ENCODE assay signal across 8 cellular contexts in genomic region chr5:175658299-175659145, GRCh38. TPM values are rescaled to one million over a fixed set of nuclear protein-coding genes. Genes with fewer than 3 reads are reported as not detected.
DNase-seq lines count a peak whose midpoint lies in the region; ATAC-seq, FAIRE-seq and TF ChIP-seq lines count a peak whose summit lies in the region.

No MANE protein-coding gene starts in this region.

- peak overlapping the region; percentile 93 for H3K4me3 Mint-ChIP-seq in activated naive CD4-positive, alpha-beta T cell treated with anti-CD3 and anti-CD28 coated beads, Interleukin-2, amount 50 U/mL, for 24 hours

- H3K9me3 ChIP-seq in kidney (ENCODE audit: control insufficient read depth in 1 of 2, low read length in 2 of 2) = no peaks in the 10 kb centered on the region

- H3K27ac ChIP-seq in kidney (ENCODE audit: low read depth in 2 of 2, low read length in 2 of 2) = no peak overlapping the region

- H3K9ac ChIP-seq in kidney (ENCODE audit: low read length in 2 of 2) = no peak overlapping the region

- no peaks in the 10 kb centered on the region for H3K27me3 Mint-ChIP-seq in activated naive CD4-positive, alpha-beta T cell treated with anti-CD3 and anti-CD28 coated beads, Interleukin-2, amount 50 U/mL, for 24 hours

- H3K4me1 Mint-ChIP-seq in activated naive CD4-positive, alpha-beta T cell treated with anti-CD3 and anti-CD28 coated beads, Interleukin-2, amount 50 U/mL, for 24 hours = peaks cover 83% of the 10 kb centered on the region

- intact Hi-C loops in kidney (cut with DNase I) = no loop called here

- ATAC-seq in HG03280 (IDR thresholded peaks at IDR 0.05; ENCODE audit: unreplicated experiment) (no peak), GM21825 (IDR thresholded peaks at IDR 0.05; ENCODE audit: unreplicated experiment) (no peak), HG03045 (IDR thresholded peaks at IDR 0.05; ENCODE audit: unreplicated experiment) (no peak)

- DNase-seq in NCI-H69 (lab: John Stamatoyannopoulos, UW) = peak; percentile 13
- no peak for DNase-seq in kidney
- peak; percentile 21 for DNase-seq in stimulated activated naive CD4-positive, alpha-beta T cell treated with Interleukin-2 at 50 U/mL for 16 hours (lab: John Stamatoyannopoulos, UW)
- DNase-seq in GM20000 (ENCODE audit: low spot score) = no peak

- peak overlapping the region; percentile 43 to 55 for H3K4me3 ChIP-seq in kidney (ENCODE audit: low read length in 2 of 2)

- no peaks in the 10 kb centered on the region for H3K36me3 ChIP-seq in kidney (ENCODE audit: control insufficient read depth in 1 of 2, insufficient read depth in 2 of 2, low read length in 2 of 2)

- H3K27ac Mint-ChIP-seq in activated naive CD4-positive, alpha-beta T cell treated with anti-CD3 and anti-CD28 coated beads, Interleukin-2, amount 50 U/mL, for 24 hours = peak overlapping the region; percentile 83

- peaks cover 0 to 2% of the 10 kb centered on the region in 2 donors for H3K4me1 ChIP-seq in kidney (ENCODE audit: control insufficient read depth in 1 of 2, insufficient read depth in 1 of 2, low read depth in 1 of 2, low read length in 2 of 2)

- no peak for FAIRE-seq in kidney (lab: Jason Lieb, UNC)

- TF ChIP-seq CTCF in kidney (IDR thresholded peaks at IDR 0.05; ENCODE audit: borderline replicate concordance, extremely low read depth, insufficient read depth) = no peak
- no peak for TF ChIP-seq CTCF in GM20000 (IDR thresholded peaks at IDR 0.05; ENCODE audit: extremely low read depth, missing control alignments)

- no peaks in the 10 kb centered on the region for H3K9me3 Mint-ChIP-seq in activated naive CD4-positive, alpha-beta T cell treated with anti-CD3 and anti-CD28 coated beads, Interleukin-2, amount 50 U/mL, for 24 hours

- peaks cover 4% of the 10 kb centered on the region for H3K36me3 Mint-ChIP-seq in activated naive CD4-positive, alpha-beta T cell treated with anti-CD3 and anti-CD28 coated beads, Interleukin-2, amount 50 U/mL, for 24 hours

RNA-seq across cellular contexts. Expression of gene HRH2, which starts 0.7 kb away (rescaled TPM):
- 10.6 TPM for total RNA-seq in kidney
- 1.9 TPM for polyA plus RNA-seq in kidney (ENCODE audit: insufficient read depth, low read depth, low replicate concordance)

Comparison
In these comparisons a context has a peak if more than half of its experiments do, and no peak if none do; other contexts are left out.
1. DNase-seq: peak in NCI-H69 (single experiment) and stimulated activated naive CD4-positive, alpha-beta T cell treated with Interleukin-2 at 50 U/mL for 16 hours (single experiment); none in kidney (single experiment) and GM20000 (single experiment).